Comparison of ENCODE assay signal across 30 cellular contexts in the genomic region with DNA sequence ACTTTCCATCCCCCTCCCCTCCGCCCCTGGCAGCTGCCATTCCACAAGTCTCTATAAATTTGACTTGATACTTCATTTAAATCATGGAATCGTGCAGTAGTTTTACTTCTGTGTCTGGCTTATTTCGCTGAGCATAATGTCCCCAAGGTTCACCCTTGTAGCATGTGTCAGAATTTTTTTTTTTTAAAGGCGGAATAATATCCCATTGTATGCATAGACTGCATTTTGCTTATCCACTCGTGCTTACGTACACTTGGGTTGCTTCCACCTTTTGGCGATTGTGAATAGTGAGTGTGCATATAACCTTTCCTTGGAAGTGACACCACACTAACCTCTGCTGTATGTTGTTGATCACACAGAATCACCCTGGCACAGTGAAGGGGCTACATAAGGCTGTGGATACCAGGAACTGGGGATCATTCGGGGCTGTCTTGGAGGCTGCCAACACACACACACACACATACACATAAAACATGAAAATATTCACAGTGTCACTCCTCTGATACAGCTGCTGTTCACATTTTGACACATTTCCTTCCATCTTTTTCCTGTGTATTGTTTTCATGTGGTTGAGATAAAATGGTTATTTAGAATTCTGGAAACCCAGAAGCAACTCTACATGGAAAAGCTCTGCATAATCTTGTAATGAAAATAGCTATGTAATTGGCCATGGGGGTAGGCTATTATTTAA. TPM values are rescaled to one million over a fixed set of nuclear protein-coding genes. Genes with fewer than 3 reads are reported as not detected.
"Had no signal": no experiment of that assay in that cellular context is flagged by ENCODE, and none has a peak within 500 bp of the region (broad histone marks: within the 10 kb centered on the region; RNA-seq: fewer than 3 reads in every experiment).

No MANE protein-coding gene starts in this region.

- H3K9me3 ChIP-seq: testis, thyroid gland had no signal

- H3K4me3 ChIP-seq: stomach, testis, thoracic aorta, thyroid gland, tibial artery, tibial nerve, transverse colon, upper lobe of left lung, upper lobe of right lung, uterus, vagina had no signal

- H3K4me1 ChIP-seq: stomach, thyroid gland, tibial artery, tibial nerve, transverse colon, upper lobe of left lung, upper lobe of right lung, uterus, vagina had no signal

- H3K27ac Mint-ChIP-seq: stimulated activated effector memory CD8-positive, alpha-beta T cell treated with anti-CD3 and anti-CD28 coated beads, Interleukin-12 subunit alpha, Interleukin-12 subunit beta, amount 100 ng/mL, for 72 hours; stimulated activated memory B cell treated with anti-CD40 and anti-IgM and Interleukin-4, amounts not matched to agents 10 μg/mL and 1 μg/mL and 100 μg/mL, for 72 hours; stimulated activated naive B cell treated with anti-CD40 and anti-IgM and Interleukin-4, amounts not matched to agents 10 μg/mL and 1 μg/mL and 100 μg/mL, for 72 hours; stimulated activated naive CD8-positive, alpha-beta T cell treated with anti-CD3 and anti-CD28 coated beads, Interleukin-15, amount 100 ng/mL, for 72 hours; stimulated activated naive CD8-positive, alpha-beta T cell treated with anti-CD3 and anti-CD28 coated beads, Interleukin-15, Interleukin-2, amounts not matched to agents 100 ng/mL and 50 ng/mL, for 24 hours; type B pancreatic cell had no signal

- H3K27me3 Mint-ChIP-seq: stimulated activated memory B cell treated with anti-CD40 and anti-IgM and Interleukin-4, amounts not matched to agents 10 μg/mL and 1 μg/mL and 100 μg/mL, for 72 hours; stimulated activated naive B cell treated with anti-CD40 and anti-IgM and Interleukin-4, amounts not matched to agents 10 μg/mL and 1 μg/mL and 100 μg/mL, for 72 hours; stimulated activated naive CD8-positive, alpha-beta T cell treated with anti-CD3 and anti-CD28 coated beads, Interleukin-15, amount 100 ng/mL, for 72 hours; stimulated activated naive CD8-positive, alpha-beta T cell treated with anti-CD3 and anti-CD28 coated beads, Interleukin-15, Interleukin-2, amounts not matched to agents 100 ng/mL and 50 ng/mL, for 24 hours; type B pancreatic cell had no signal

- FAIRE-seq: urothelium cell line had no signal

- H3K4me1 Mint-ChIP-seq: stimulated activated naive CD8-positive, alpha-beta T cell treated with anti-CD3 and anti-CD28 coated beads, Interleukin-15, amount 100 ng/mL, for 72 hours had no signal

- H3K27me3 ChIP-seq: stomach, testis, thyroid gland, tibial artery, tibial nerve, transverse colon, upper lobe of left lung, upper lobe of right lung, uterus, vagina had no signal

- H3K36me3 ChIP-seq: thyroid gland, upper lobe of right lung, uterus had no signal

- H3K27ac ChIP-seq: stomach, testis, thoracic aorta, thyroid gland, tibial artery, tibial nerve, transverse colon, upper lobe of left lung, upper lobe of right lung, uterus, vagina had no signal

- DNase-seq: stimulated activated CD4-positive, alpha-beta T cell treated with anti-CD3 and anti-CD28 coated beads, Interleukin-2, amount 100 ng/mL, for 48 hours; stimulated activated CD4-positive, alpha-beta T cell treated with anti-CD3 and anti-CD28 coated beads, Interleukin-4, amount 100 ng/mL, for 1 hour; stimulated activated CD4-positive, alpha-beta T cell treated with anti-CD3 and anti-CD28 coated beads, Interleukin-4, amount 100 ng/mL, for 24 hours; stimulated activated CD4-positive, alpha-beta T cell treated with anti-CD3 and anti-CD28 coated beads, Interleukin-4, amount 100 ng/mL, for 4 hours; stimulated activated CD8-positive, alpha-beta memory T cell treated with anti-CD3 and anti-CD28 coated beads, Interleukin-4, amount 100 ng/mL, for 48 hours; stimulated activated naive B cell treated with anti-CD40 and anti-IgM and Interleukin-4, amounts not matched to agents 10 μg/mL and 1 μg/mL and 100 μg/mL, for 72 hours; stimulated activated naive CD4-positive, alpha-beta T cell; stimulated activated naive CD4-positive, alpha-beta T cell treated with Interleukin-2 at 50 U/mL for 16 hours; stimulated activated naive CD8-positive, alpha-beta T cell treated with anti-CD3 and anti-CD28 coated beads, Interleukin-15, amount 100 ng/mL, for 72 hours; stimulated activated naive CD8-positive, alpha-beta T cell treated with anti-CD3 and anti-CD28 coated beads, Interleukin-15, Interleukin-2, amounts not matched to agents 100 U/mL and 50 U/mL, for 24 hours; stomach; substantia nigra; testis; thyroid gland; tibial artery; transverse colon; trophoblast cell; upper lobe of left lung; upper lobe of right lung; uterus had no signal

- H3K4me3 Mint-ChIP-seq: stimulated activated effector memory CD8-positive, alpha-beta T cell treated with anti-CD3 and anti-CD28 coated beads, Interleukin-12 subunit alpha, Interleukin-12 subunit beta, amount 100 ng/mL, for 72 hours; stimulated activated memory B cell treated with anti-CD40 and anti-IgM and Interleukin-4, amounts not matched to agents 10 μg/mL and 1 μg/mL and 100 μg/mL, for 72 hours; stimulated activated naive B cell treated with anti-CD40 and anti-IgM and Interleukin-4, amounts not matched to agents 10 μg/mL and 1 μg/mL and 100 μg/mL, for 72 hours; stimulated activated naive CD8-positive, alpha-beta T cell treated with anti-CD3 and anti-CD28 coated beads, Interleukin-15, amount 100 ng/mL, for 72 hours; stimulated activated naive CD8-positive, alpha-beta T cell treated with anti-CD3 and anti-CD28 coated beads, Interleukin-15, Interleukin-2, amounts not matched to agents 100 ng/mL and 50 ng/mL, for 24 hours; type B pancreatic cell had no signal

RNA-seq across cellular contexts. Expression of a gene that starts 34.5 kb away (rescaled TPM):
- total RNA-seq: subcutaneous adipose tissue, thyroid gland, transverse colon, upper lobe of right lung, ureter had no signal
